ENCODE assay signal across 1 cellular context in the genomic region with DNA sequence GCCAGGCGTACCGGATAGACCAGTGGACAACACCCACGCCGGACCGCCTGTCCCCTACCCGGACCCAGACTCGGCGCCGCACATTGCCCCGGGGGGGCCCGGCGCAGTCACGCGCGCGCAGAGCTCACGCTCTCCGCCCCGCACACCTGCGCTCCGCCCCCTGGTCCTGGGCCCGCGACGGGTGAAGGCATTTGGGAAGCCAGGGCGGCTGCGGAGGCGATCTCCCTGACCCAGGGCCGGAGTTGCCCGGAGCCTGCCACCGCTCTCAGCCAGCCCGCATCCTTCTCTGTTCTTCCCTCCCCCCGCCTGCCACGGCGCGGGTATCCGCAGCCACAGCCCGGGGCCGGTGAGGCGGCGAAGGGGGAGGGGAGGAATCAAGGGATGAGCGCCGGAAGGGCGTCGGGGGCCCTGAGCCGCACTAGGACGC.
TF ChIP-seq lines count a peak whose summit lies in the region.

No MANE protein-coding gene starts in this region.

TF ChIP-seq in A549, 52 proteins besides CTCF, POLR2A, EP300 and RAD21 (continued from another document):
- TF ChIP-seq ESRRA (IDR thresholded peaks at IDR 0.05; ENCODE audit: borderline replicate concordance, low read length) (no peak), MAX (IDR thresholded peaks at IDR 0.05) (peak; percentile 57)
